8 cellular contexts compared by ENCODE assay signal in genomic region chrX:386239-386767, GRCh38. TPM values are rescaled to one million over a fixed set of nuclear protein-coding genes. Genes with fewer than 3 reads are reported as not detected.
A peak's percentile ranks its signal among the peaks of the same experiment; 100 is the strongest.
DNase-seq lines count a peak whose midpoint lies in the region; ATAC-seq lines count a peak whose summit lies in the region.

No MANE protein-coding gene starts in this region.

- no peaks in the 10 kb centered on the region for H3K9me3 ChIP-seq in iPS-15b (ENCODE audit: control insufficient read depth, insufficient read depth, low read length)

- intact Hi-C loops in Right ventricle myocardium superior (cut with DNase I) = no loop called here
- intact Hi-C loops in cardiac septum (cut with DNase I) = loop anchor here (5.0 kb wide), 2 partner anchors 69 to 104 kb away; partner anchors contain the start of genes GTPBP6 and PLCXD1

- DNase-seq in Right ventricle myocardium superior (peak; percentile 43), cardiac septum (ENCODE audit: low spot score) (no peak), SKM-1 treated with dmso at 0.1 percent for 144 hours (lab: John Stamatoyannopoulos, UW; ENCODE audit: unreplicated experiment) (no peak), inferior parietal cortex (ENCODE audit: extremely low spot score) (no peak)
- DNase-seq in activated T-helper 9 cell treated with anti-CD3 and anti-CD28 coated beads, Interleukin-2, amount 50 U/mL, for 16 hours (ENCODE audit: low read depth) = peak; percentile 22
- peak; percentile 30 for DNase-seq in stimulated activated CD8-positive, alpha-beta memory T cell treated with anti-CD3 and anti-CD28 coated beads, Interleukin-12 subunit alpha, Interleukin-12 subunit beta, amount 100 ng/mL, for 4 hours (ENCODE audit: low read depth)

- no peaks in the 10 kb centered on the region for H3K36me3 ChIP-seq in iPS-15b (ENCODE audit: control insufficient read depth, insufficient read depth, low read length)

- peak overlapping the region; percentile 90 for H3K4me3 ChIP-seq in iPS-15b (ENCODE audit: low read depth, low read length)

- H3K9ac ChIP-seq in iPS-15b (ENCODE audit: low read depth, low read length) = peak overlapping the region; percentile 24

- H3K4me1 ChIP-seq in iPS-15b (ENCODE audit: control insufficient read depth, insufficient read depth, low read length) = no peaks in the 10 kb centered on the region

- ATAC-seq in Right ventricle myocardium superior (ENCODE audit: poor library complexity) (no peak), HG03442 (IDR thresholded peaks at IDR 0.05; ENCODE audit: unreplicated experiment) (peak; percentile 26)

- H3K27me3 ChIP-seq in iPS-15b (ENCODE audit: control insufficient read depth, insufficient read depth, low read length) = no peaks in the 10 kb centered on the region

RNA-seq across cellular contexts. Expression of gene PPP2R3B, which starts 0.4 kb away (rescaled TPM):
- total RNA-seq in Right ventricle myocardium superior = 154 TPM
- 128 TPM for total RNA-seq in cardiac septum

Comparison
In these comparisons a context has a peak if more than half of its experiments do, and no peak if none do; other contexts are left out.
1. DNase-seq: peak in Right ventricle myocardium superior (single experiment), activated T-helper 9 cell treated with anti-CD3 and anti-CD28 coated beads, Interleukin-2, amount 50 U/mL, for 16 hours (single experiment) and stimulated activated CD8-positive, alpha-beta memory T cell treated with anti-CD3 and anti-CD28 coated beads, Interleukin-12 subunit alpha, Interleukin-12 subunit beta, amount 100 ng/mL, for 4 hours (single experiment); none in cardiac septum (single experiment), SKM-1 treated with dmso at 0.1 percent for 144 hours (single experiment) and inferior parietal cortex (single experiment).